8 cellular contexts compared by ENCODE assay signal in genomic region chr10:132337019-132337418, GRCh38. TPM values are rescaled to one million over a fixed set of nuclear protein-coding genes. Genes with fewer than 3 reads are reported as not detected.
DNase-seq lines count a peak whose midpoint lies in the region; TF ChIP-seq lines count a peak whose summit lies in the region.

No MANE protein-coding gene starts in this region.

- H3K9ac ChIP-seq in parathyroid adenoma: no peak overlapping the region

- H3K9me3 ChIP-seq in esophagus (ENCODE audit: control insufficient read depth in 2 of 2, insufficient read depth in 1 of 2, low read depth in 1 of 2, low read length in 1 of 2): no peaks in the 10 kb centered on the region
- no peaks in the 10 kb centered on the region for H3K9me3 ChIP-seq in parathyroid adenoma (ENCODE audit: control insufficient read depth, low read length)
- no peaks in the 10 kb centered on the region for H3K9me3 ChIP-seq in prostate gland

- H3K4me1 ChIP-seq in esophagus (ENCODE audit: control insufficient read depth in 2 of 2, insufficient read depth in 2 of 2, low read length in 1 of 2) (no peaks in the 10 kb centered on the region), parathyroid adenoma (peaks cover 15% of the 10 kb centered on the region), prostate gland (replicated peaks) (no peaks in the 10 kb centered on the region)

- H3K79me2 ChIP-seq in parathyroid adenoma: no peaks in the 10 kb centered on the region

- TF ChIP-seq POLR2A in prostate gland (IDR thresholded peaks at IDR 0.05): no peak

- no peak overlapping the region for H3K4me2 ChIP-seq in parathyroid adenoma (ENCODE audit: low read length)

- no peak for DNase-seq in GM06990 (ENCODE audit: extremely low read depth, insufficient read length)
- no peak for DNase-seq in glomerular visceral epithelial cell (ENCODE audit: extremely low spot score)
- no peak for DNase-seq in prostate gland (ENCODE audit: low spot score)
- no peak for DNase-seq in central memory CD4-positive, alpha-beta T cell
- no peak for DNase-seq in activated CD4-positive, CD25-positive, alpha-beta regulatory T cell treated with anti-CD3 and anti-CD28 coated beads, Interleukin-2, amount 50 U/mL, for 72 hours

- peak overlapping the region; percentile 49 for H3K4me3 ChIP-seq in GM06990 (replicated peaks; ENCODE audit: low read depth, low read length)
- peak overlapping the region; percentile 31 to 38 for H3K4me3 ChIP-seq in esophagus (ENCODE audit: low read depth in 1 of 2, low read length in 2 of 2)
- H3K4me3 ChIP-seq in parathyroid adenoma (ENCODE audit: low read depth, low read length): peak overlapping the region; percentile 6
- H3K4me3 ChIP-seq in prostate gland: no peak overlapping the region

- H3K36me3 ChIP-seq in GM06990 (ENCODE audit: control insufficient read depth, insufficient read depth, low read length): no peaks in the 10 kb centered on the region
- H3K36me3 ChIP-seq in esophagus (ENCODE audit: control insufficient read depth in 2 of 2, insufficient read depth in 2 of 2, low read length in 1 of 2): peaks cover 0 to 2% of the 10 kb centered on the region in 2 donors
- no peaks in the 10 kb centered on the region for H3K36me3 ChIP-seq in parathyroid adenoma (ENCODE audit: control insufficient read depth, insufficient read depth, low read length)
- H3K36me3 ChIP-seq in prostate gland: no peaks in the 10 kb centered on the region

- H2AFZ ChIP-seq in parathyroid adenoma: peak overlapping the region; percentile 58

- intact Hi-C loops in prostate gland (cut with DNase I): no loop called here

- TF ChIP-seq CTCF in GM06990 (IDR thresholded peaks at IDR 0.05; ENCODE audit: insufficient read depth, low read length, poor library complexity, severe bottlenecking) (no peak), parathyroid adenoma (IDR thresholded peaks at IDR 0.05) (no peak), prostate gland (IDR thresholded peaks at IDR 0.05) (no peak)

- H3K27ac ChIP-seq in esophagus (ENCODE audit: low read depth in 2 of 2, low read length in 1 of 2): peak overlapping the region in 1 of 2 donors; percentile 58
- no peak overlapping the region for H3K27ac ChIP-seq in parathyroid adenoma
- no peak overlapping the region for H3K27ac ChIP-seq in prostate gland

- 63% methylated on average over 14 of the region's 14 CpGs for WGBS in esophagus, 2 donors
- 78% methylated on average over 14 of the region's 14 CpGs for WGBS in prostate gland

- H3K27me3 ChIP-seq in GM06990 (replicated peaks; ENCODE audit: control insufficient read depth, insufficient read depth, low read length) (no peaks in the 10 kb centered on the region), esophagus (ENCODE audit: control insufficient read depth in 1 of 2, insufficient read depth in 2 of 2, low read length in 2 of 2) (no peaks in the 10 kb centered on the region), parathyroid adenoma (ENCODE audit: control insufficient read depth, insufficient read depth, low read length) (no peaks in the 10 kb centered on the region), prostate gland (replicated peaks; ENCODE audit: insufficient read depth) (no peaks in the 10 kb centered on the region)

TF ChIP-seq in PFSK-1, 5 proteins besides CTCF, POLR2A, EP300 and RAD21:
- TF ChIP-seq FOXP2 (optimal IDR thresholded peaks at IDR 0.05; ENCODE audit: borderline replicate concordance, extremely low read depth, extremely low read length, insufficient read depth) (no peak), POLR2AphosphoS5 (IDR thresholded peaks at IDR 0.05; ENCODE audit: low read depth, low read length) (peak; percentile 44)

RNA-seq across cellular contexts. Expression of gene LRRC27, which starts 5.0 kb away (rescaled TPM):
- 4.5 TPM for polyA plus RNA-seq in PFSK-1 (2012; ENCODE audit: insufficient read length, low read depth)
- polyA plus RNA-seq in esophagus: 1 to 10 TPM; 2.3 to 2.6 TPM
- total RNA-seq in prostate gland: 10 to 100 TPM; 11.4 to 22.9 TPM

RNA-seq across cellular contexts. Expression of gene STK32C, which starts 29.3 kb away (rescaled TPM):
- polyA plus RNA-seq in PFSK-1 (2012; ENCODE audit: insufficient read length, low read depth): 45.1 TPM
- polyA plus RNA-seq in esophagus: 1 to 10 TPM; 4.5 to 5.6 TPM
- total RNA-seq in prostate gland: 10 to 100 TPM in 1 of 2 donors, 1 to 10 TPM in 1; 7.2 to 21.5 TPM

RNA-seq across cellular contexts. Expression of gene PWWP2B, which starts 60.0 kb away (rescaled TPM):
- 36.4 TPM for polyA plus RNA-seq in PFSK-1 (2012; ENCODE audit: insufficient read length, low read depth)
- 10 to 100 TPM; 17.6 to 33.4 TPM for polyA plus RNA-seq in esophagus
- total RNA-seq in prostate gland: 10 to 100 TPM; 27.5 to 36.6 TPM

Comparison
In these comparisons a context has a peak if more than half of its experiments do, and no peak if none do; other contexts are left out.
1. H3K4me3 ChIP-seq: peak in GM06990 (single experiment), esophagus (2 of 2) and parathyroid adenoma (single experiment); none in prostate gland (0 of 2).